8 cellular contexts compared by ENCODE assay signal in the genomic region with DNA sequence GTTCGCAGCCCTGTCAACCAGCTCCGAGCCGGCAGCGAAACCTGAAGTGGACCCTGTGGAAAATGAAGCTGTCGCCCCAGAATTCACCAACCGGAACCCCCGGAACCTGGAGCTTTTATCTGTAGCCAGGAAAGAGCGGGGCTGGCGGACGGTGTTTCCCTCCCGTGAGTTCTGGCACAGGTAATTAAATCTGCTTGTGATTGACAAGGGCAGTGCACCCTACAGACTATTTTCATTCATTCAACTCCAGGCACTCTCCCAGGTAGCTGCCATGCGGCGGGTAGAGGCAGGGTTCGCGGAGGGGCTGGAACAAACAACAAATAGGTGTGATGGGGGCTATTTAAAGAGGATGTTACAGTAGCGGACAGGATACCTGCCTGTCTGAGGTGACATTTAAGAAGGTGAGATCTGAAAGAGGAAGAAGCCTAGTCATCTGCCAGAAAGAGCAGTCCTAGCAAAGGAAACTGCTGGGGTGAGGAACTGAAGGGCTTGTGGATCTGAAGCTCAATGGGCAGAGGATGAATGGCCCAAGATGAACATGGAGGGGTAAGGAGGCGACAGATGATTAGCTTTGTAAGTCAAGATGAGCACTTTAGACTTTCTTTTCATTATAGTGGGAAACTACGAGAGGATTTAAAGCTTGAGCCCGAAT. TPM values are rescaled to one million over a fixed set of nuclear protein-coding genes. Genes with fewer than 3 reads are reported as not detected.
DNase-seq lines count a peak whose midpoint lies in the region; ATAC-seq and TF ChIP-seq lines count a peak whose summit lies in the region.

No MANE protein-coding gene starts in this region.

- peaks cover 38% of the 10 kb centered on the region for H3K4me1 Mint-ChIP-seq in endodermal cell

- DNase-seq in activated CD8-positive, alpha-beta memory T cell treated with anti-CD3 and anti-CD28 coated beads for 24 hours = peak; percentile 64
- DNase-seq in activated CD8-positive, alpha-beta memory T cell treated with anti-CD3 and anti-CD28 coated beads, Interleukin-2, amount 50 U/mL, for 48 hours = no peak
- DNase-seq in RWPE2 (ENCODE audit: low spot score) = no peak
- DNase-seq in endodermal cell = peak; percentile 65
- no peak for DNase-seq in NCI-H446 (lab: John Stamatoyannopoulos, UW)
- no peak for DNase-seq in T1000 (lab: John Stamatoyannopoulos, UW)

- peak overlapping the region; percentile 97 for H3K4me3 Mint-ChIP-seq in endodermal cell

- peak overlapping the region; percentile 56 for H3K4me3 ChIP-seq in RWPE2 (ENCODE audit: severe bottlenecking)
- H3K4me3 ChIP-seq in endodermal cell (ENCODE audit: low read length) = peak overlapping the region; percentile 96
- H3K4me3 ChIP-seq in neuron (ENCODE audit: low read length) = peak overlapping the region; percentile 66

- TF ChIP-seq CTCF in RWPE2 (IDR thresholded peaks at IDR 0.05; ENCODE audit: poor library complexity, severe bottlenecking) (no peak), endodermal cell (conservative IDR thresholded peaks at IDR 0.05) (no peak)

- WGBS in endodermal cell (ENCODE audit: insufficient coverage in 1 of 2, insufficient read length in 1 of 2), 2 experiments = 19 to 28% methylated on average over 11 to 19 of the region's 19 CpGs

- no peaks in the 10 kb centered on the region for H3K9me3 ChIP-seq in RWPE2 (ENCODE audit: severe bottlenecking)
- H3K9me3 ChIP-seq in endodermal cell (ENCODE audit: control insufficient read depth, low read length) = no peaks in the 10 kb centered on the region
- no peaks in the 10 kb centered on the region for H3K9me3 ChIP-seq in neuron (ENCODE audit: low read length)

- H3K36me3 Mint-ChIP-seq in endodermal cell (ENCODE audit: low read depth) = peaks cover 58% of the 10 kb centered on the region

- H3K9ac ChIP-seq in endodermal cell (ENCODE audit: extremely low read depth, low read length, poor library complexity, severe bottlenecking) = peak overlapping the region; percentile 76

- H3K9me3 Mint-ChIP-seq in endodermal cell = no peaks in the 10 kb centered on the region

- H3K36me3 ChIP-seq in RWPE2 (ENCODE audit: low read depth) (peaks cover 76% of the 10 kb centered on the region), endodermal cell (ENCODE audit: control insufficient read depth, insufficient read depth, low read length) (peaks cover 52% of the 10 kb centered on the region), neuron (ENCODE audit: insufficient read depth, low read length) (peaks cover 50% of the 10 kb centered on the region)

- H3K27me3 ChIP-seq in RWPE2 (ENCODE audit: insufficient read depth, poor library complexity, severe bottlenecking) = no peaks in the 10 kb centered on the region
- no peaks in the 10 kb centered on the region for H3K27me3 ChIP-seq in endodermal cell (ENCODE audit: control insufficient read depth, insufficient read depth, low read length, poor library complexity, severe bottlenecking)
- H3K27me3 ChIP-seq in neuron (ENCODE audit: insufficient read depth, low read length) = no peaks in the 10 kb centered on the region

- H3K4me1 ChIP-seq in RWPE2 (ENCODE audit: insufficient read depth, poor library complexity, severe bottlenecking) (peaks cover 6% of the 10 kb centered on the region), endodermal cell (ENCODE audit: control insufficient read depth, insufficient read depth, low read length) (peaks cover 3% of the 10 kb centered on the region), neuron (ENCODE audit: insufficient read depth, low read length) (peaks cover 29% of the 10 kb centered on the region)

- H3K27ac Mint-ChIP-seq in endodermal cell = peak overlapping the region; percentile 99

- no peak for ATAC-seq in RWPE2 (ENCODE audit: low read depth)
- ATAC-seq in GM21576 (IDR thresholded peaks at IDR 0.05; ENCODE audit: unreplicated experiment) = no peak

- H3K27ac ChIP-seq in RWPE2 (ENCODE audit: poor library complexity, severe bottlenecking) (peak overlapping the region; percentile 69), endodermal cell (ENCODE audit: low read depth, low read length) (no peak overlapping the region)

- H2AFZ ChIP-seq in neuron (ENCODE audit: low read depth, low read length) = no peak overlapping the region

- H3K27me3 Mint-ChIP-seq in endodermal cell (ENCODE audit: insufficient read depth) = no peaks in the 10 kb centered on the region

RNA-seq across cellular contexts. Expression of gene MRPL18, which starts 0.8 kb away (rescaled TPM):
- 10 to 100 TPM; 46.7 to 56.9 TPM for total RNA-seq in endodermal cell
- polyA plus RNA-seq in endodermal cell (2013, experiment 1 of 2) = 40.7 TPM
- polyA plus RNA-seq in endodermal cell (2013, experiment 2 of 2) = 40.6 TPM

RNA-seq across cellular contexts. Expression of gene TCP1, which starts 1.7 kb away (rescaled TPM):
- 100 to 1,000 TPM; 241 to 246 TPM for total RNA-seq in endodermal cell
- 234 TPM for polyA plus RNA-seq in endodermal cell (2013, experiment 1 of 2)
- polyA plus RNA-seq in endodermal cell (2013, experiment 2 of 2) = 228 TPM

RNA-seq across cellular contexts. Expression of gene PNLDC1, which starts 9.0 kb away (rescaled TPM):
- not detected for total RNA-seq in endodermal cell
- not detected for polyA plus RNA-seq in endodermal cell (2013, experiment 1 of 2)
- not detected for polyA plus RNA-seq in endodermal cell (2013, experiment 2 of 2)

RNA-seq across cellular contexts. Expression of gene ACAT2, which starts 29.2 kb away (rescaled TPM):
- 100 to 1,000 TPM; 108 to 147 TPM for total RNA-seq in endodermal cell
- 161 TPM for polyA plus RNA-seq in endodermal cell (2013, experiment 1 of 2)
- polyA plus RNA-seq in endodermal cell (2013, experiment 2 of 2) = 165 TPM

Comparison
In these comparisons a context has a peak if more than half of its experiments do, and no peak if none do; other contexts are left out.
1. DNase-seq: peak in activated CD8-positive, alpha-beta memory T cell treated with anti-CD3 and anti-CD28 coated beads for 24 hours (single experiment) and endodermal cell (single experiment); none in activated CD8-positive, alpha-beta memory T cell treated with anti-CD3 and anti-CD28 coated beads, Interleukin-2, amount 50 U/mL, for 48 hours (single experiment), RWPE2 (single experiment), NCI-H446 (0 of 2) and T1000 (single experiment).
2. Peak in every context shown above with its lines, with median percentiles within 50 percentile points of each other: H3K4me3 ChIP-seq.